In genomic region chr14:71650187-71650586, GRCh38 we compare ENCODE assay signal across 16 cellular contexts.
"Had no signal": no experiment of that assay in that cellular context is flagged by ENCODE, and none has a peak within 500 bp of the region (broad histone marks: within the 10 kb centered on the region; RNA-seq: fewer than 3 reads in every experiment).

No MANE protein-coding gene starts in this region.

- ATAC-seq: activated CD4-positive, CD25-positive, alpha-beta regulatory T cell treated with anti-CD3 and anti-CD28 coated beads, Interleukin-2, amount 50 U/mL, for 24 hours; activated naive CD8-positive, alpha-beta T cell treated with anti-CD3 and anti-CD28 coated beads, Interleukin-2, amount 50 U/mL, for 24 hours; gastroesophageal sphincter; heart right ventricle; left lobe of liver; naive thymus-derived CD4-positive, alpha-beta T cell; stimulated activated naive B cell treated with anti-CD40 and anti-IgM and Interleukin-4, amounts not matched to agents 10 μg/mL and 1 μg/mL and 100 μg/mL, for 72 hours had no signal

- H3K27me3 Mint-ChIP-seq: activated naive CD8-positive, alpha-beta T cell treated with anti-CD3 and anti-CD28 coated beads, Interleukin-2, amount 50 U/mL, for 24 hours; central memory CD8-positive, alpha-beta T cell; naive thymus-derived CD4-positive, alpha-beta T cell; stimulated activated naive B cell treated with anti-CD40 and anti-IgM and Interleukin-4, amounts not matched to agents 10 μg/mL and 1 μg/mL and 100 μg/mL, for 72 hours had no signal

- H3K27ac Mint-ChIP-seq: activated naive CD8-positive, alpha-beta T cell treated with anti-CD3 and anti-CD28 coated beads, Interleukin-2, amount 50 U/mL, for 24 hours; naive thymus-derived CD4-positive, alpha-beta T cell; stimulated activated naive B cell treated with anti-CD40 and anti-IgM and Interleukin-4, amounts not matched to agents 10 μg/mL and 1 μg/mL and 100 μg/mL, for 72 hours had no signal

- H3K4me3 ChIP-seq: gastroesophageal sphincter, heart right ventricle, transverse colon, vagina had no signal

- H3K27me3 ChIP-seq: gastroesophageal sphincter, heart right ventricle, transverse colon, vagina had no signal

- H3K4me1 Mint-ChIP-seq: activated naive CD8-positive, alpha-beta T cell treated with anti-CD3 and anti-CD28 coated beads, Interleukin-2, amount 50 U/mL, for 24 hours; central memory CD8-positive, alpha-beta T cell had no signal

- DNase-seq: activated CD4-positive, alpha-beta T cell treated with anti-CD3 and anti-CD28 coated beads, Interleukin-2, amount 50 U/mL, for 1 hour; activated CD8-positive, alpha-beta memory T cell treated with anti-CD3 and anti-CD28 coated beads for 24 hours; activated naive CD4-positive, alpha-beta T cell; activated naive CD8-positive, alpha-beta T cell treated with anti-CD3 and anti-CD28 coated beads, Interleukin-2, amount 50 U/mL, for 24 hours; heart right ventricle; mammary epithelial cell; naive thymus-derived CD4-positive, alpha-beta T cell; retina; stimulated activated CD4-positive, alpha-beta T cell treated with anti-CD3 and anti-CD28 coated beads, Interleukin-2, amount 100 ng/mL, for 48 hours; stimulated activated naive B cell treated with anti-CD40 and anti-IgM and Interleukin-4, amounts not matched to agents 10 μg/mL and 1 μg/mL and 100 μg/mL, for 72 hours; transverse colon had no signal

- H3K27ac ChIP-seq: vagina had no signal

- H3K4me3 Mint-ChIP-seq: activated naive CD8-positive, alpha-beta T cell treated with anti-CD3 and anti-CD28 coated beads, Interleukin-2, amount 50 U/mL, for 24 hours; central memory CD8-positive, alpha-beta T cell; naive thymus-derived CD4-positive, alpha-beta T cell; stimulated activated naive B cell treated with anti-CD40 and anti-IgM and Interleukin-4, amounts not matched to agents 10 μg/mL and 1 μg/mL and 100 μg/mL, for 72 hours had no signal
